In the genomic region with DNA sequence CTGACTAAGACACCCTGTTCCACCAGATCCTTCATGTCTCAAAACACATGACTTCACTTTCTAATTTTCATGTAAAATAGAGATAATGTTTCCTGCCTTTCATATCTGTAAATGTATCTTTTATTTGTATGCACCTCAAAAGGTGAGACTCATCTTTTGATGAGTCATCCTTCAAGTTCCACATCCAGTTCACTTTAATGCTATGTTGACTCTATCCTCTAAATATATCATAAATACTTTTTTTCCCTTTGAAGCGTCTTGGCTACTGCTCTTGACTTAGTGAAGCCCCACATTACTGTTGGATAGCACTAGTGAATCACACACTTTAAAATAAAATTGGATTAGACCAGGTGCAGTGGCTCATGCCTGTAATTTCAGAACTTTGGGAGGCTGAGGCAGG, we compare ENCODE assay signal across 35 cellular contexts.
"Had no signal": no experiment of that assay in that cellular context is flagged by ENCODE, and none has a peak within 500 bp of the region (broad histone marks: within the 10 kb centered on the region; RNA-seq: fewer than 3 reads in every experiment).

No MANE protein-coding gene starts in this region.

- H3K4me2 ChIP-seq: hepatocyte had no signal

- ATAC-seq: activated CD4-positive, alpha-beta T cell treated with anti-CD3 and anti-CD28 coated beads for 36 hours; activated CD8-positive, alpha-beta memory T cell treated with anti-CD3 and anti-CD28 coated beads, Interleukin-2, amount 10 ng/mL, durations not matched to agents 7 days and 5 days; activated CD8-positive, alpha-beta T cell treated with anti-CD3 and anti-CD28 coated beads, Interleukin-2, amount 10 ng/mL, durations not matched to agents 7 days and 5 days; activated naive CD8-positive, alpha-beta T cell treated with anti-CD3 and anti-CD28 coated beads, Interleukin-2, amount 50 U/mL, for 24 hours; gastroesophageal sphincter; heart right ventricle had no signal

- H3K27me3 Mint-ChIP-seq: activated CD4-positive, alpha-beta memory T cell treated with anti-CD3 and anti-CD28 coated beads for 36 hours; activated CD4-positive, alpha-beta T cell treated with anti-CD3 and anti-CD28 coated beads for 36 hours; activated CD4-positive, alpha-beta T cell treated with anti-CD3 and anti-CD28 coated beads, Interleukin-2, amount 10 ng/mL, durations not matched to agents 24 days and 14 days; activated CD8-positive, alpha-beta memory T cell treated with anti-CD3 and anti-CD28 coated beads, Interleukin-2, amount 10 ng/mL, durations not matched to agents 7 days and 5 days; activated naive CD4-positive, alpha-beta T cell treated with anti-CD3 and anti-CD28 coated beads, Interleukin-2, amount 50 U/mL, for 24 hours; activated naive CD8-positive, alpha-beta T cell treated with anti-CD3 and anti-CD28 coated beads for 36 hours; activated naive CD8-positive, alpha-beta T cell treated with anti-CD3 and anti-CD28 coated beads, Interleukin-2, amount 50 U/mL, for 24 hours; central memory CD8-positive, alpha-beta T cell; dendritic cell treated with granulocyte-macrophage colony-stimulating factor and Interleukin-4, amounts not matched to agents 40 ng/mL and 50 ng/mL, for 4 days had no signal

- H3K4me1 ChIP-seq: adrenal gland, ascending aorta, breast epithelium, esophagus squamous epithelium, gastroesophageal sphincter, heart right ventricle had no signal

- H3K36me3 ChIP-seq: adrenal gland, ascending aorta, breast epithelium, esophagus squamous epithelium, gastroesophageal sphincter, heart right ventricle had no signal

- H3K9me3 Mint-ChIP-seq: activated CD4-positive, alpha-beta T cell treated with anti-CD3 and anti-CD28 coated beads, Interleukin-2, amount 10 ng/mL, durations not matched to agents 24 days and 14 days; activated T-helper 1 cell treated with anti-CD3 and anti-CD28 coated beads, Interleukin-12 subunit alpha, Interleukin-12 subunit beta, Interleukin-2, Interleukin-4 antibody, amounts not matched to agents 30 ng/mL and 10 ng/mL and 1 ng/mL, durations not matched to agents 14 hours and 24 hours and 36 hours; dendritic cell treated with granulocyte-macrophage colony-stimulating factor and Interleukin-4, amounts not matched to agents 40 ng/mL and 50 ng/mL, for 4 days had no signal

- H3K4me1 Mint-ChIP-seq: activated CD4-positive, alpha-beta T cell treated with anti-CD3 and anti-CD28 coated beads for 36 hours; activated CD4-positive, alpha-beta T cell treated with anti-CD3 and anti-CD28 coated beads, Interleukin-2, amount 10 ng/mL, durations not matched to agents 24 days and 14 days; activated CD8-positive, alpha-beta memory T cell treated with anti-CD3 and anti-CD28 coated beads, Interleukin-2, amount 10 ng/mL, durations not matched to agents 7 days and 5 days; activated naive CD4-positive, alpha-beta T cell treated with anti-CD3 and anti-CD28 coated beads, Interleukin-2, amount 50 U/mL, for 24 hours; activated naive CD8-positive, alpha-beta T cell treated with anti-CD3 and anti-CD28 coated beads for 36 hours; activated naive CD8-positive, alpha-beta T cell treated with anti-CD3 and anti-CD28 coated beads, Interleukin-2, amount 50 U/mL, for 24 hours; central memory CD8-positive, alpha-beta T cell had no signal

- DNase-seq: activated CD4-positive, alpha-beta memory T cell treated with anti-CD3 and anti-CD28 coated beads for 36 hours; activated CD4-positive, alpha-beta T cell treated with anti-CD3 and anti-CD28 coated beads for 36 hours; activated CD4-positive, alpha-beta T cell treated with anti-CD3 and anti-CD28 coated beads, Interleukin-2, amount 10 ng/mL, durations not matched to agents 24 days and 14 days; activated CD4-positive, CD25-positive, alpha-beta regulatory T cell; activated CD4-positive, CD25-positive, alpha-beta regulatory T cell treated with anti-CD3 and anti-CD28 coated beads, Interleukin-2, amount 50 U/mL, for 72 hours; activated CD8-positive, alpha-beta memory T cell treated with anti-CD3 and anti-CD28 coated beads, Interleukin-2, amount 10 ng/mL, durations not matched to agents 7 days and 5 days; activated CD8-positive, alpha-beta memory T cell treated with anti-CD3 and anti-CD28 coated beads, Interleukin-2, amount 50 U/mL, for 4 hours; activated CD8-positive, alpha-beta T cell treated with anti-CD3 and anti-CD28 coated beads, Interleukin-2, amount 10 ng/mL, durations not matched to agents 7 days and 5 days; activated effector memory CD4-positive, alpha-beta T cell treated with anti-CD3 and anti-CD28 coated beads, Interleukin-2, amount 50 U/mL, for 16 hours; activated naive CD4-positive, alpha-beta T cell treated with anti-CD3 and anti-CD28 coated beads for 36 hours; activated naive CD8-positive, alpha-beta T cell treated with anti-CD3 and anti-CD28 coated beads for 36 hours; activated naive CD8-positive, alpha-beta T cell treated with anti-CD3 and anti-CD28 coated beads, Interleukin-2, amount 50 U/mL, for 24 hours; activated T-cell treated with anti-CD3 and anti-CD28 coated beads, Interleukin-2, amount 50 U/mL, for 1 hour; activated T-cell treated with anti-CD3 and anti-CD28 coated beads, Interleukin-2, amount 50 U/mL, for 48 hours; adrenal gland; amygdala; dorsolateral prefrontal cortex; effector memory CD4-positive, alpha-beta T cell; endodermal cell; esophagus squamous epithelium; foreskin melanocyte; heart right ventricle; T-helper 2 cell had no signal

- H3K4me3 ChIP-seq: adrenal gland, ascending aorta, breast epithelium, coronary artery, dorsolateral prefrontal cortex, esophagus squamous epithelium, gastroesophageal sphincter, heart right ventricle, hepatocyte had no signal

- H3K27ac Mint-ChIP-seq: activated CD4-positive, alpha-beta memory T cell treated with anti-CD3 and anti-CD28 coated beads for 36 hours; activated CD4-positive, alpha-beta T cell treated with anti-CD3 and anti-CD28 coated beads for 36 hours; activated CD4-positive, alpha-beta T cell treated with anti-CD3 and anti-CD28 coated beads, Interleukin-2, amount 10 ng/mL, durations not matched to agents 24 days and 14 days; activated CD8-positive, alpha-beta memory T cell treated with anti-CD3 and anti-CD28 coated beads, Interleukin-2, amount 10 ng/mL, durations not matched to agents 7 days and 5 days; activated CD8-positive, alpha-beta T cell treated with anti-CD3 and anti-CD28 coated beads, Interleukin-2, amount 10 ng/mL, durations not matched to agents 7 days and 5 days; activated naive CD4-positive, alpha-beta T cell treated with anti-CD3 and anti-CD28 coated beads for 36 hours; activated naive CD4-positive, alpha-beta T cell treated with anti-CD3 and anti-CD28 coated beads, Interleukin-2, amount 50 U/mL, for 24 hours; activated naive CD8-positive, alpha-beta T cell treated with anti-CD3 and anti-CD28 coated beads for 36 hours; activated naive CD8-positive, alpha-beta T cell treated with anti-CD3 and anti-CD28 coated beads, Interleukin-2, amount 50 U/mL, for 24 hours; activated T-helper 1 cell treated with anti-CD3 and anti-CD28 coated beads, Interleukin-12 subunit alpha, Interleukin-12 subunit beta, Interleukin-2, Interleukin-4 antibody, amounts not matched to agents 30 ng/mL and 10 ng/mL and 1 ng/mL, durations not matched to agents 14 hours and 24 hours and 36 hours; activated T-helper 2 cell treated with anti-CD3 and anti-CD28 coated beads, Interferon-gamma antibody, Interleukin-2, Interleukin-4, amounts not matched to agents 10 μg/mL and 5 μg/mL and 100 μg/mL, durations not matched to agents 14 hours and 24 hours and 36 hours; brain; dendritic cell treated with granulocyte-macrophage colony-stimulating factor and Interleukin-4, amounts not matched to agents 40 ng/mL and 50 ng/mL, for 4 days; endodermal cell had no signal

- H3K27me3 ChIP-seq: adrenal gland, ascending aorta, breast epithelium, dorsolateral prefrontal cortex, esophagus squamous epithelium, gastroesophageal sphincter, heart right ventricle, hepatocyte had no signal

- H2AFZ ChIP-seq: hepatocyte had no signal

- H3K27ac ChIP-seq: adrenal gland, ascending aorta, breast epithelium, coronary artery, dorsolateral prefrontal cortex, epithelial cell of prostate, esophagus squamous epithelium, gastroesophageal sphincter, heart right ventricle, hepatocyte had no signal

- H3K79me2 ChIP-seq: hepatocyte had no signal

- H3K4me3 Mint-ChIP-seq: activated CD4-positive, alpha-beta memory T cell treated with anti-CD3 and anti-CD28 coated beads for 36 hours; activated CD4-positive, alpha-beta T cell treated with anti-CD3 and anti-CD28 coated beads for 36 hours; activated CD4-positive, alpha-beta T cell treated with anti-CD3 and anti-CD28 coated beads, Interleukin-2, amount 10 ng/mL, durations not matched to agents 24 days and 14 days; activated CD8-positive, alpha-beta memory T cell treated with anti-CD3 and anti-CD28 coated beads, Interleukin-2, amount 10 ng/mL, durations not matched to agents 7 days and 5 days; activated CD8-positive, alpha-beta T cell treated with anti-CD3 and anti-CD28 coated beads, Interleukin-2, amount 10 ng/mL, durations not matched to agents 7 days and 5 days; activated naive CD4-positive, alpha-beta T cell treated with anti-CD3 and anti-CD28 coated beads for 36 hours; activated naive CD4-positive, alpha-beta T cell treated with anti-CD3 and anti-CD28 coated beads, Interleukin-2, amount 50 U/mL, for 24 hours; activated naive CD8-positive, alpha-beta T cell treated with anti-CD3 and anti-CD28 coated beads for 36 hours; activated naive CD8-positive, alpha-beta T cell treated with anti-CD3 and anti-CD28 coated beads, Interleukin-2, amount 50 U/mL, for 24 hours; activated T-helper 1 cell treated with anti-CD3 and anti-CD28 coated beads, Interleukin-12 subunit alpha, Interleukin-12 subunit beta, Interleukin-2, Interleukin-4 antibody, amounts not matched to agents 30 ng/mL and 10 ng/mL and 1 ng/mL, durations not matched to agents 14 hours and 24 hours and 36 hours; brain; central memory CD8-positive, alpha-beta T cell; dendritic cell treated with granulocyte-macrophage colony-stimulating factor and Interleukin-4, amounts not matched to agents 40 ng/mL and 50 ng/mL, for 4 days; endodermal cell had no signal

- H3K9me3 ChIP-seq: adrenal gland, ascending aorta, breast epithelium, esophagus squamous epithelium, gastroesophageal sphincter had no signal

- H3K36me3 Mint-ChIP-seq: activated CD4-positive, alpha-beta memory T cell treated with anti-CD3 and anti-CD28 coated beads for 36 hours; activated CD8-positive, alpha-beta memory T cell treated with anti-CD3 and anti-CD28 coated beads, Interleukin-2, amount 10 ng/mL, durations not matched to agents 7 days and 5 days; activated naive CD4-positive, alpha-beta T cell treated with anti-CD3 and anti-CD28 coated beads, Interleukin-2, amount 50 U/mL, for 24 hours; activated naive CD8-positive, alpha-beta T cell treated with anti-CD3 and anti-CD28 coated beads for 36 hours; brain had no signal
